Comparison of ENCODE assay signal across 8 cellular contexts in genomic region chrX:16836371-16836770, GRCh38. TPM values are rescaled to one million over a fixed set of nuclear protein-coding genes. Genes with fewer than 3 reads are reported as not detected.
DNase-seq lines count a peak whose midpoint lies in the region; ATAC-seq and TF ChIP-seq lines count a peak whose summit lies in the region.

No MANE protein-coding gene starts in this region.

- peaks cover 0 to 5% of the 10 kb centered on the region in 2 donors for H3K4me1 Mint-ChIP-seq in effector memory CD8-positive, alpha-beta T cell (ENCODE audit: low read depth in 2 of 2)
- peaks cover 25% of the 10 kb centered on the region for H3K4me1 Mint-ChIP-seq in progenitor cell of endocrine pancreas (ENCODE audit: low read depth)

- peak; percentile 76 for TF ChIP-seq CTCF in progenitor cell of endocrine pancreas (IDR thresholded peaks at IDR 0.05; ENCODE audit: unreplicated experiment)

- DNase-seq in DMS 273 (lab: John Stamatoyannopoulos, UW; ENCODE audit: unreplicated experiment) (peak; percentile 44), DMS 273 treated with DMSO at 0.1 percent for 48 hours (lab: John Stamatoyannopoulos, UW) (no peak), NAMALWA (ENCODE audit: low spot score) (peak; percentile 15), progenitor cell of endocrine pancreas (ENCODE audit: low spot score, unreplicated experiment) (peak; percentile 34), LoVo (ENCODE audit: low spot score) (no peak), RKO (ENCODE audit: low spot score) (no peak)
- no peak for DNase-seq in effector memory CD8-positive, alpha-beta T cell

- H3K9me3 Mint-ChIP-seq in effector memory CD8-positive, alpha-beta T cell: no peaks in the 10 kb centered on the region
- H3K9me3 Mint-ChIP-seq in progenitor cell of endocrine pancreas (ENCODE audit: low read depth): no peaks in the 10 kb centered on the region

- peak; percentile 69 for ATAC-seq in effector memory CD8-positive, alpha-beta T cell (replicated peaks)
- no peak for ATAC-seq in GM21528 (IDR thresholded peaks at IDR 0.05; ENCODE audit: low FRiP score, unreplicated experiment)

- no peaks in the 10 kb centered on the region for H3K27me3 Mint-ChIP-seq in effector memory CD8-positive, alpha-beta T cell
- H3K27me3 Mint-ChIP-seq in progenitor cell of endocrine pancreas: no peaks in the 10 kb centered on the region

- no peak overlapping the region for H3K4me3 Mint-ChIP-seq in effector memory CD8-positive, alpha-beta T cell
- H3K4me3 Mint-ChIP-seq in progenitor cell of endocrine pancreas (ENCODE audit: low read depth): no peak overlapping the region

- H3K36me3 Mint-ChIP-seq in effector memory CD8-positive, alpha-beta T cell (ENCODE audit: insufficient read depth): peaks cover 36% of the 10 kb centered on the region
- peaks cover 28% of the 10 kb centered on the region for H3K36me3 Mint-ChIP-seq in progenitor cell of endocrine pancreas (ENCODE audit: insufficient read depth)

- H3K27ac Mint-ChIP-seq in effector memory CD8-positive, alpha-beta T cell: peak overlapping the region in 1 of 2 donors; percentile 44
- H3K27ac Mint-ChIP-seq in progenitor cell of endocrine pancreas: no peak overlapping the region

RNA-seq across cellular contexts. Expression of gene RBBP7, which starts 33.8 kb away (rescaled TPM):
- total RNA-seq in progenitor cell of endocrine pancreas: 234 and 235 TPM in 2 replicates

RNA-seq across cellular contexts. Expression of gene TXLNG, which starts 50.1 kb away (rescaled TPM):
- total RNA-seq in progenitor cell of endocrine pancreas: 25.4 and 25.8 TPM in 2 replicates

Comparison
In these comparisons a context has a peak if more than half of its experiments do, and no peak if none do; other contexts are left out.
1. DNase-seq: peak in DMS 273 (single experiment), NAMALWA (single experiment) and progenitor cell of endocrine pancreas (single experiment); none in DMS 273 treated with DMSO at 0.1 percent for 48 hours (single experiment), effector memory CD8-positive, alpha-beta T cell (0 of 3), LoVo (single experiment) and RKO (single experiment).